In the genomic region with DNA sequence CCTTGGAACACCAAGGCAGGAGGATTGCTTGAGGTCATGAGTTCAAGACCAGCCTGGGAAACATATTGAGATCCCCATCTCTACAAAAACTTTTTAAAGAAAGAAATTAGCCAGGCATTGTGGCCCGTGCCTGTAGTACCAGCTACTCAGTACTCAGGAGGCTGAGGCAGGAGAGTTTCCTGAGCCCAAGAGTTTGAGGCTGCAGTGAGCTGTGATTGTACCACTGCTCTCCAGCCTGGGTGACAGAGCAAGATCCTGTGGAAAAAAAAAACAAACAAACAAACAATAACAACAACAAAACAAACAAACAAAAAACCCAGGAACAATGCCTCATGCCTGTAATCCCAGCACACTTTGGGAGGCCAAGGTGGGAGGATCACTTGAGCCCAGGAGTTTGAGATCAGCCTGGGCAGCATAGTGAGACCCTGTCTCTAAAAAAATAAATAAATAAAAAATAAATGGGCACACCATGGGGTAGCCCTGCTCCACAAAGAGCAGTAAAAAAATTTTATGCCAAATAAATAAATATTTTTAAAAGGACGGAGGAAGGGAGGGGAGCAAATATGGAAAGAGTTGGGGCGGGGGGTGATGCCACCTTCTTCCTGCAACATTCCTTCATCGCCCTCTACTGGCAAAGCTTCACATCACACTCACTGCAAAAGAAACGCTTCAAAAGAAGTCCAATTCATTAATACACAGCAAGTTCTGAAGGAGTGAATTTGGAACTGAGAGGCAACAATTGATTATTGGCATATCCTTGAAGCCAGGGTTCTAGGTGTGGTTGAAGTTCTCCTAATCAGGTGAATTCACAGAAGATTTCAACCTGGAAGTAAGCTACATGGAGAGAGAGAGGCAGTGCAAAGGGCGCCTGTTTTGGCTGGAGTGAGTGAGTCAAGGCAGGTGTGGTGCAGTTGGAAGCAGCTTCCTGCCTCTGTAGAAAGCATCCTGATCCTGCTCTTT, we compare ENCODE assay signal across 8 cellular contexts. TPM values are rescaled to one million over a fixed set of nuclear protein-coding genes. Genes with fewer than 3 reads are reported as not detected.
DNase-seq lines count a peak whose midpoint lies in the region; ATAC-seq and TF ChIP-seq lines count a peak whose summit lies in the region.

No MANE protein-coding gene starts in this region.

- no peaks in the 10 kb centered on the region for H3K36me3 Mint-ChIP-seq in activated naive CD8-positive, alpha-beta T cell treated with anti-CD3 and anti-CD28 coated beads, Interleukin-2, amount 50 U/mL, for 24 hours (ENCODE audit: low read depth)

- DNase-seq in SIG-M5 treated with dmso at 0.1 percent for 504 hours (lab: John Stamatoyannopoulos, UW; ENCODE audit: unreplicated experiment) (peak; percentile 45), SIG-M5 (lab: John Stamatoyannopoulos, UW) (no peak), KBM-7 (peak; percentile 80), SW480 (ENCODE audit: low spot score) (peak; percentile 30), right cardiac atrium (peak in 2 of 3 donors; percentile 40 to 70), smooth muscle cell (lab: John Stamatoyannopoulos, UW; ENCODE audit: unreplicated experiment) (no peak)
- peak; percentile 74 for DNase-seq in activated naive CD8-positive, alpha-beta T cell treated with anti-CD3 and anti-CD28 coated beads, Interleukin-2, amount 50 U/mL, for 24 hours

- no peaks in the 10 kb centered on the region for H3K36me3 ChIP-seq in smooth muscle cell (ENCODE audit: low read depth)

- peaks cover 8% of the 10 kb centered on the region for H3K4me1 Mint-ChIP-seq in activated naive CD8-positive, alpha-beta T cell treated with anti-CD3 and anti-CD28 coated beads, Interleukin-2, amount 50 U/mL, for 24 hours

- in situ Hi-C loops in KBM-7 (cut with MboI; ENCODE audit: low pct_unique_long_range_greater_than_20kb, low sequenced_read_pairs) = no loop called here

- H3K9me3 ChIP-seq in right cardiac atrium (ENCODE audit: control insufficient read depth, low read length) = no peaks in the 10 kb centered on the region
- no peaks in the 10 kb centered on the region for H3K9me3 ChIP-seq in smooth muscle cell (replicated peaks; ENCODE audit: low read depth)

- H4K20me1 ChIP-seq in smooth muscle cell (ENCODE audit: low read depth) = no peaks in the 10 kb centered on the region

- H3F3A ChIP-seq in smooth muscle cell (ENCODE audit: low read depth) = no peaks in the 10 kb centered on the region

- H3K27me3 ChIP-seq in right cardiac atrium (ENCODE audit: control insufficient read depth, insufficient read depth) (no peaks in the 10 kb centered on the region), smooth muscle cell (ENCODE audit: low read depth) (no peaks in the 10 kb centered on the region)

- H3K4me3 ChIP-seq in right cardiac atrium (ENCODE audit: low read length) = no peak overlapping the region
- no peak overlapping the region for H3K4me3 ChIP-seq in smooth muscle cell

- TF ChIP-seq CTCF in smooth muscle cell (IDR thresholded peaks at IDR 0.05; ENCODE audit: borderline replicate concordance, insufficient read depth, poor library complexity, severe bottlenecking) = peak; percentile 77

- no peak overlapping the region for H3K27ac Mint-ChIP-seq in activated naive CD8-positive, alpha-beta T cell treated with anti-CD3 and anti-CD28 coated beads, Interleukin-2, amount 50 U/mL, for 24 hours

- WGBS in right cardiac atrium = 31% methylated on average over 6 of the region's 6 CpGs
- WGBS in smooth muscle cell (ENCODE audit: low lambda C conversion rate) = 41% methylated on average over 6 of the region's 6 CpGs

- no peak overlapping the region for H2AFZ ChIP-seq in smooth muscle cell (ENCODE audit: low read depth)

- H3K9ac ChIP-seq in smooth muscle cell (ENCODE audit: low read depth) = no peak overlapping the region

- no peak overlapping the region for H3K4me2 ChIP-seq in smooth muscle cell

- no peaks in the 10 kb centered on the region for H3K79me2 ChIP-seq in smooth muscle cell (ENCODE audit: low read depth)

- H3K27me3 Mint-ChIP-seq in activated naive CD8-positive, alpha-beta T cell treated with anti-CD3 and anti-CD28 coated beads, Interleukin-2, amount 50 U/mL, for 24 hours = no peaks in the 10 kb centered on the region

- intact Hi-C loops in right cardiac atrium (cut with DNase I) = loop anchor here in 3 of 4 donors (5.0 to 10.0 kb wide), 3 partner anchors 67 to 425 kb away; no protein-coding TSS in a partner anchor

- H3K4me3 Mint-ChIP-seq in activated naive CD8-positive, alpha-beta T cell treated with anti-CD3 and anti-CD28 coated beads, Interleukin-2, amount 50 U/mL, for 24 hours = no peak overlapping the region

- no peak overlapping the region for H3K27ac ChIP-seq in right cardiac atrium (ENCODE audit: low read length)
- no peak overlapping the region for H3K27ac ChIP-seq in smooth muscle cell (ENCODE audit: low read depth)

- peak; percentile 33 for ATAC-seq in activated naive CD8-positive, alpha-beta T cell treated with anti-CD3 and anti-CD28 coated beads, Interleukin-2, amount 50 U/mL, for 24 hours
- peak; percentile 63 to 76 for ATAC-seq in right cardiac atrium
- ATAC-seq in GM18498 (IDR thresholded peaks at IDR 0.05; ENCODE audit: unreplicated experiment) = no peak

- H3K4me1 ChIP-seq in right cardiac atrium (ENCODE audit: control insufficient read depth, insufficient read depth, low read length) (no peaks in the 10 kb centered on the region), smooth muscle cell (ENCODE audit: low read depth) (no peaks in the 10 kb centered on the region)

- no peaks in the 10 kb centered on the region for H3K9me3 Mint-ChIP-seq in activated naive CD8-positive, alpha-beta T cell treated with anti-CD3 and anti-CD28 coated beads, Interleukin-2, amount 50 U/mL, for 24 hours

RNA-seq across cellular contexts. Expression of a gene that starts 8.8 kb away (rescaled TPM):
- total RNA-seq in right cardiac atrium (10 to 100 TPM; 46.7 to 53.6 (median 50.7) TPM), smooth muscle cell (23.6 and 25.5 TPM in 2 replicates)
- polyA plus RNA-seq in right cardiac atrium (25.6 TPM), smooth muscle cell (9.8 and 17.9 TPM in 2 replicates)

RNA-seq across cellular contexts. Expression of a gene that starts 37.8 kb away (rescaled TPM):
- 10 to 100 TPM in 1 of 4 donors, 1 to 10 TPM in 3; 6.3 to 13.3 (median 9.0) TPM for total RNA-seq in right cardiac atrium
- polyA plus RNA-seq in right cardiac atrium = 4.7 TPM
- total RNA-seq in smooth muscle cell = 22.7 and 29.3 TPM in 2 replicates
- 29.5 and 31.2 TPM in 2 replicates for polyA plus RNA-seq in smooth muscle cell

Comparison
In these comparisons a context has a peak if more than half of its experiments do, and no peak if none do; other contexts are left out.
1. DNase-seq: peak in SIG-M5 treated with dmso at 0.1 percent for 504 hours (single experiment), KBM-7 (single experiment), SW480 (single experiment), activated naive CD8-positive, alpha-beta T cell treated with anti-CD3 and anti-CD28 coated beads, Interleukin-2, amount 50 U/mL, for 24 hours (single experiment) and right cardiac atrium (2 of 3); none in SIG-M5 (single experiment) and smooth muscle cell (single experiment).